Comparison of ENCODE assay signal across 1 cellular context in the genomic region with DNA sequence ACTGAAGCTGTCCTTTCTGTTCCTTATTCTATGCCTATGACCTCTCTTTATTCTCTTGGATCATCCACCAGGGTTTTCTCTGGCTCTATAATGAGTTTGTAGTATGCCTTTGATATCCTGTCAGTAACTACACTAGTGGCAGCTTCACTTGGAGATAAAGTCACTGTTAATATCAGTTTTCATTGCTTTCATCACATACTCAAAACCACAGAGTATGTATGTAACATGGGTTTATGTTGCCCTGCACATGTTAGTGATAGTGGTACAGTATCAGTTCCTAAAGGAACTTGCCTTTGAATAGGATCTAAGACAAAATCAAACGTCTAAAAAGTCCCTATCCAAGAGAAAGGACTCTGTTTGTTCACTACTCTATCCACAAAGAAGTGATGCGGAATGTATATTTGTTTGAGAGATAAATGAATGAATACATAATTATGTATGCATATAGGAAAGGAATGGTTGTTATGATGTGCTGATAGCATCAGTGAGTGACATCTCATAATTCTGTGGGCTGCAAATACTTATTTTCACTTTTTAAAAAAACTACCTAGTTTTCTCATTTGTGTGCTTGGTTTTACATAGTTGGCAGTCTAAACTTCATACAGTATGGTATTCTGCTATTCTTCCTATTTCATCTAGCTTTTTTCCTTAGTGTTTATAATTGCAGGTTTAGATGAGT.
TF ChIP-seq lines count a peak whose summit lies in the region.

No MANE protein-coding gene starts in this region.

TF ChIP-seq in HepG2, 621 proteins besides CTCF, POLR2A, EP300 and RAD21 (continued from another document):
- TF ChIP-seq, protein P1, sequence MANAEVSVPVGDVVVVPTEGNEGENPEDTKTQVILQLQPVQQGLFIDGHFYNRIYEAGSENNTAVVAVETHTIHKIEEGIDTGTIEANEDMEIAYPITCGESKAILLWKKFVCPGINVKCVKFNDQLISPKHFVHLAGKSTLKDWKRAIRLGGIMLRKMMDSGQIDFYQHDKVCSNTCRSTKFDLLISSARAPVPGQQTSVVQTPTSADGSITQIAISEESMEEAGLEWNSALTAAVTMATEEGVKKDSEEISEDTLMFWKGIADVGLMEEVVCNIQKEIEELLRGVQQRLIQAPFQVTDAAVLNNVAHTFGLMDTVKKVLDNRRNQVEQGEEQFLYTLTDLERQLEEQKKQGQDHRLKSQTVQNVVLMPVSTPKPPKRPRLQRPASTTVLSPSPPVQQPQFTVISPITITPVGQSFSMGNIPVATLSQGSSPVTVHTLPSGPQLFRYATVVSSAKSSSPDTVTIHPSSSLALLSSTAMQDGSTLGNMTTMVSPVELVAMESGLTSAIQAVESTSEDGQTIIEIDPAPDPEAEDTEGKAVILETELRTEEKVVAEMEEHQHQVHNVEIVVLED (CRISPR knock-in tag; IDR thresholded peaks at IDR 0.05; ENCODE audit: borderline replicate concordance): no peak
- no peak for TF ChIP-seq ZNF441 (CRISPR knock-in tag; IDR thresholded peaks at IDR 0.05; ENCODE audit: borderline replicate concordance)
- TF ChIP-seq, protein P2, sequence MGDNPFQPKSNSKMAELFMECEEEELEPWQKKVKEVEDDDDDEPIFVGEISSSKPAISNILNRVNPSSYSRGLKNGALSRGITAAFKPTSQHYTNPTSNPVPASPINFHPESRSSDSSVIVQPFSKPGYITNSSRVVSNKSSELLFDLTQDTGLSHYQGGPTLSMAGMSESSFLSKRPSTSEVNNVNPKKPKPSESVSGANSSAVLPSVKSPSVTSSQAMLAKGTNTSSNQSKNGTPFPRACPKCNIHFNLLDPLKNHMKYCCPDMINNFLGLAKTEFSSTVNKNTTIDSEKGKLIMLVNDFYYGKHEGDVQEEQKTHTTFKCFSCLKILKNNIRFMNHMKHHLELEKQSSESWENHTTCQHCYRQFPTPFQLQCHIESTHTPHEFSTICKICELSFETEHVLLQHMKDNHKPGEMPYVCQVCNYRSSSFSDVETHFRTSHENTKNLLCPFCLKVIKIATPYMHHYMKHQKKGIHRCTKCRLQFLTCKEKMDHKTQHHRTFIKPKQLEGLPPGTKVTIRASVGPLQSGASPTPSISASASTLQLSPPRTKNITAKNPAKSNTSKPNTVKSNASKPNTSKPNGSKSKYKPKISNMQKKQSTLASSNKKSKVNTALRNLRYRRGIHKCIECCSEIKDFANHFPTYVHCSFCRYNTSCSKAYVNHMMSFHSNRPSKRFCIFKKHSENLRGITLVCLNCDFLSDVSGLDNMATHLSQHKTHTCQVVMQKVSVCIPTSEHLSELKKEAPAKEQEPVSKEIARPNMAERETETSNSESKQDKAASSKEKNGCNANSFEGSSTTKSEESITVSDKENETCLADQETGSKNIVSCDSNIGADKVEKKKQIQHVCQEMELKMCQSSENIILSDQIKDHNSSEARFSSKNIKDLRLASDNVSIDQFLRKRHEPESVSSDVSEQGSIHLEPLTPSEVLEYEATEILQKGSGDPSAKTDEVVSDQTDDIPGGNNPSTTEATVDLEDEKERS (CRISPR knock-in tag; IDR thresholded peaks at IDR 0.05): no peak
- no peak for TF ChIP-seq ZNF780A (CRISPR knock-in tag; IDR thresholded peaks at IDR 0.05)
- no peak for TF ChIP-seq THYN1 (CRISPR knock-in tag; IDR thresholded peaks at IDR 0.05; ENCODE audit: borderline replicate concordance, low read depth)
- TF ChIP-seq SMAD9 (CRISPR knock-in tag; IDR thresholded peaks at IDR 0.05): no peak
- TF ChIP-seq, protein P3, sequence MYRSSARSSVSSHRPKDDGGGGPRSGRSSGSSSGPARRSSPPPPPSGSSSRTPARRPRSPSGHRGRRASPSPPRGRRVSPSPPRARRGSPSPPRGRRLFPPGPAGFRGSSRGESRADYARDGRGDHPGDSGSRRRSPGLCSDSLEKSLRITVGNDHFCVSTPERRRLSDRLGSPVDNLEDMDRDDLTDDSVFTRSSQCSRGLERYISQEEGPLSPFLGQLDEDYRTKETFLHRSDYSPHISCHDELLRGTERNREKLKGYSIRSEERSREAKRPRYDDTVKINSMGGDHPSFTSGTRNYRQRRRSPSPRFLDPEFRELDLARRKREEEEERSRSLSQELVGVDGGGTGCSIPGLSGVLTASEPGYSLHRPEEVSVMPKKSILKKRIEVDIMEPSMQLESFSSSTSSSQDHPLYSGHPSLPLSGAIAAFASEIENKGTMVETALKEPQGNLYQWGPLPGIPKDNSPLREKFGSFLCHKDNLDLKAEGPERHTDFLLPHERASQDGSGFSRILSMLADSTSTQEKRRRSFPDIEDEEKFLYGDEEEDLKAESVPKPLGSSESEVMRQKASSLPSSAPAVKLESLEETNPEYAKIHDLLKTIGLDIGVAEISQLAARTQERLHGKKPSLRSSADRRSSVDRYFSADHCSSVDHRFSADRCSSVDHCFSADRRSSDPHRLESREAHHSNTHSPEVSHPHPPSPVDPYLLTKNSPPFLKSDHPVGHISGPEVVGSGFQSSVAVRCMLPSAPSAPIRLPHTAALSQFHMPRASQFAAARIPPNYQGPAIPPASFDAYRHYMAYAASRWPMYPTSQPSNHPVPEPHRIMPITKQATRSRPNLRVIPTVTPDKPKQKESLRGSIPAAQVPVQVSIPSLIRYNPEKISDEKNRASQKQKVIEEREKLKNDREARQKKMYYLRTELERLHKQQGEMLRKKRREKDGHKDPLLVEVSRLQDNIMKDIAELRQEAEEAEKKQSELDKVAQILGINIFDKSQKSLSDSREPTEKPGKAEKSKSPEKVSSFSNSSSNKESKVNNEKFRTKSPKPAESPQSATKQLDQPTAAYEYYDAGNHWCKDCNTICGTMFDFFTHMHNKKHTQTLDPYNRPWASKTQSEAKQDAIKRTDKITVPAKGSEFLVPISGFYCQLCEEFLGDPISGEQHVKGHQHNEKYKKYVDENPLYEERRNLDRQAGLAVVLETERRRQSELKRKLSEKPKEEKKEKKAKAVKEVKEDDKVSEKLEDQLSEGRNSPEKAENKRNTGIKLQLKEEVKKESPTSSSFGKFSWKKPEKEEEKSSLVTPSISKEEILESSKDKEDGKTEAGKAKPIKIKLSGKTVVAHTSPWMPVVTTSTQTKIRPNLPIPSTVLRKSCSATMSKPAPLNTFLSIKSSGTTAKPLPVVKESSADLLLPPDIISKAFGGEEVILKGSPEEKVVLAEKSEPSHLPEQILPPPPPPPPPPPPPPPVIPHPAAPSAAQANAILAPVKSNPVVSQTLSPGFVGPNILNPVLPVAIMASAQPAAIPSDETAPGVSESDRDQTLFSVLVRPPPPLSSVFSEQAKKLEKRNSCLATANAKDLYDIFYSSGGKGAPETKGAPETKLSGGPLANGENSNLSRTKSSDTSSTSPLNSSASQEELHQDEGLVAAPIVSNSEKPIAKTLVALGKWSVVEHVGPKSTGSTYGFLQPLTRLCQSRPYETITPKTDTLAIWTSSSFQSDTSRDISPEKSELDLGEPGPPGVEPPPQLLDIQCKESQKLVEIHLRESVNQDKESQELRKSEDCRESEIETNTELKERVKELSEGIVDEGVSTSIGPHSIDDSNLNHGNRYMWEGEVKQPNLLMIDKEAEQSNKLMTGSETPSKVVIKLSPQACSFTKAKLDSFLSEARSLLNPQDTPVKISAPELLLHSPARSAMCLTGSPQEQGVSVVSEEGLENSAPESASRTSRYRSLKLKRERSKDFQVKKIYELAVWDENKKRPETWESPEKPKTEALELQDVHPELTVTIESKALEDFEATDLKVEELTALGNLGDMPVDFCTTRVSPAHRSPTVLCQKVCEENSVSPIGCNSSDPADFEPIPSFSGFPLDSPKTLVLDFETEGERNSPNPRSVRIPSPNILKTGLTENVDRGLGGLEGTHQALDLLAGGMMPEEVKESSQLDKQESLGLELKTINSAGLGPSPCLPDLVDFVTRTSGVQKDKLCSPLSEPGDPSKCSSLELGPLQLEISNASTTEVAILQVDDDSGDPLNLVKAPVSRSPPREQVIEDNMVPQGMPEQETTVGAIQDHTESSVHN (CRISPR knock-in tag; IDR thresholded peaks at IDR 0.05): no peak
- no peak for TF ChIP-seq SOX5 (CRISPR knock-in tag; IDR thresholded peaks at IDR 0.05; ENCODE audit: borderline replicate concordance)
- no peak for TF ChIP-seq ZNF83 (CRISPR knock-in tag; IDR thresholded peaks at IDR 0.05; ENCODE audit: borderline replicate concordance)
